In genomic region chr2:54330226-54331094, GRCh38 we compare ENCODE assay signal across 1 cellular context.
TF ChIP-seq lines count a peak whose summit lies in the region.

No MANE protein-coding gene starts in this region.

TF ChIP-seq in GM12878, 131 proteins besides CTCF, POLR2A, EP300 and RAD21 (continued from another document):
- TF ChIP-seq, protein P1, sequence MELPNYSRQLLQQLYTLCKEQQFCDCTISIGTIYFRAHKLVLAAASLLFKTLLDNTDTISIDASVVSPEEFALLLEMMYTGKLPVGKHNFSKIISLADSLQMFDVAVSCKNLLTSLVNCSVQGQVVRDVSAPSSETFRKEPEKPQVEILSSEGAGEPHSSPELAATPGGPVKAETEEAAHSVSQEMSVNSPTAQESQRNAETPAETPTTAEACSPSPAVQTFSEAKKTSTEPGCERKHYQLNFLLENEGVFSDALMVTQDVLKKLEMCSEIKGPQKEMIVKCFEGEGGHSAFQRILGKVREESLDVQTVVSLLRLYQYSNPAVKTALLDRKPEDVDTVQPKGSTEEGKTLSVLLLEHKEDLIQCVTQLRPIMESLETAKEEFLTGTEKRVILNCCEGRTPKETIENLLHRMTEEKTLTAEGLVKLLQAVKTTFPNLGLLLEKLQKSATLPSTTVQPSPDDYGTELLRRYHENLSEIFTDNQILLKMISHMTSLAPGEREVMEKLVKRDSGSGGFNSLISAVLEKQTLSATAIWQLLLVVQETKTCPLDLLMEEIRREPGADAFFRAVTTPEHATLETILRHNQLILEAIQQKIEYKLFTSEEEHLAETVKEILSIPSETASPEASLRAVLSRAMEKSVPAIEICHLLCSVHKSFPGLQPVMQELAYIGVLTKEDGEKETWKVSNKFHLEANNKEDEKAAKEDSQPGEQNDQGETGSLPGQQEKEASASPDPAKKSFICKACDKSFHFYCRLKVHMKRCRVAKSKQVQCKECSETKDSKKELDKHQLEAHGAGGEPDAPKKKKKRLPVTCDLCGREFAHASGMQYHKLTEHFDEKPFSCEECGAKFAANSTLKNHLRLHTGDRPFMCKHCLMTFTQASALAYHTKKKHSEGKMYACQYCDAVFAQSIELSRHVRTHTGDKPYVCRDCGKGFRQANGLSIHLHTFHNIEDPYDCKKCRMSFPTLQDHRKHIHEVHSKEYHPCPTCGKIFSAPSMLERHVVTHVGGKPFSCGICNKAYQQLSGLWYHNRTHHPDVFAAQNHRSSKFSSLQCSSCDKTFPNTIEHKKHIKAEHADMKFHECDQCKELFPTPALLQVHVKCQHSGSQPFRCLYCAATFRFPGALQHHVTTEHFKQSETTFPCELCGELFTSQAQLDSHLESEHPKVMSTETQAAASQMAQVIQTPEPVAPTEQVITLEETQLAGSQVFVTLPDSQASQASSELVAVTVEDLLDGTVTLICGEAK (IDR thresholded peaks at IDR 0.05; ENCODE audit: borderline replicate concordance) = no peak
- TF ChIP-seq MYC (IDR thresholded peaks at IDR 0.05; ENCODE audit: insufficient read depth, insufficient read length, insufficient replicate concordance, low read length, severe bottlenecking) = no peak
- TF ChIP-seq ETV6 (conservative IDR thresholded peaks at IDR 0.05 in 1 of 2, IDR thresholded peaks at IDR 0.05 in 1 of 2; ENCODE audit: borderline replicate concordance in 1 of 2, low read depth in 1 of 2) = no peak
- TF ChIP-seq, protein P2, sequence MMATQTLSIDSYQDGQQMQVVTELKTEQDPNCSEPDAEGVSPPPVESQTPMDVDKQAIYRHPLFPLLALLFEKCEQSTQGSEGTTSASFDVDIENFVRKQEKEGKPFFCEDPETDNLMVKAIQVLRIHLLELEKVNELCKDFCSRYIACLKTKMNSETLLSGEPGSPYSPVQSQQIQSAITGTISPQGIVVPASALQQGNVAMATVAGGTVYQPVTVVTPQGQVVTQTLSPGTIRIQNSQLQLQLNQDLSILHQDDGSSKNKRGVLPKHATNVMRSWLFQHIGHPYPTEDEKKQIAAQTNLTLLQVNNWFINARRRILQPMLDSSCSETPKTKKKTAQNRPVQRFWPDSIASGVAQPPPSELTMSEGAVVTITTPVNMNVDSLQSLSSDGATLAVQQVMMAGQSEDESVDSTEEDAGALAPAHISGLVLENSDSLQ (IDR thresholded peaks at IDR 0.05) = no peak
- no peak for TF ChIP-seq E4F1 (IDR thresholded peaks at IDR 0.05; ENCODE audit: borderline replicate concordance, partially characterized antibody)
- TF ChIP-seq, protein P3, sequence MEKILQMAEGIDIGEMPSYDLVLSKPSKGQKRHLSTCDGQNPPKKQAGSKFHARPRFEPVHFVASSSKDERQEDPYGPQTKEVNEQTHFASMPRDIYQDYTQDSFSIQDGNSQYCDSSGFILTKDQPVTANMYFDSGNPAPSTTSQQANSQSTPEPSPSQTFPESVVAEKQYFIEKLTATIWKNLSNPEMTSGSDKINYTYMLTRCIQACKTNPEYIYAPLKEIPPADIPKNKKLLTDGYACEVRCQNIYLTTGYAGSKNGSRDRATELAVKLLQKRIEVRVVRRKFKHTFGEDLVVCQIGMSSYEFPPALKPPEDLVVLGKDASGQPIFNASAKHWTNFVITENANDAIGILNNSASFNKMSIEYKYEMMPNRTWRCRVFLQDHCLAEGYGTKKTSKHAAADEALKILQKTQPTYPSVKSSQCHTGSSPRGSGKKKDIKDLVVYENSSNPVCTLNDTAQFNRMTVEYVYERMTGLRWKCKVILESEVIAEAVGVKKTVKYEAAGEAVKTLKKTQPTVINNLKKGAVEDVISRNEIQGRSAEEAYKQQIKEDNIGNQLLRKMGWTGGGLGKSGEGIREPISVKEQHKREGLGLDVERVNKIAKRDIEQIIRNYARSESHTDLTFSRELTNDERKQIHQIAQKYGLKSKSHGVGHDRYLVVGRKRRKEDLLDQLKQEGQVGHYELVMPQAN (conservative IDR thresholded peaks at IDR 0.05) = no peak
- no peak for TF ChIP-seq HCFC1 (IDR thresholded peaks at IDR 0.05; ENCODE audit: low read length)
- TF ChIP-seq RAD51 (IDR thresholded peaks at IDR 0.05) = no peak
- no peak for TF ChIP-seq MTA2 (IDR thresholded peaks at IDR 0.05; ENCODE audit: low read depth)
- TF ChIP-seq SMAD1 (IDR thresholded peaks at IDR 0.05; ENCODE audit: low read depth, partially characterized antibody) = no peak
- no peak for TF ChIP-seq KAT2A (conservative IDR thresholded peaks at IDR 0.05; ENCODE audit: control insufficient read depth, low read depth, low read length)
- TF ChIP-seq, protein P4, sequence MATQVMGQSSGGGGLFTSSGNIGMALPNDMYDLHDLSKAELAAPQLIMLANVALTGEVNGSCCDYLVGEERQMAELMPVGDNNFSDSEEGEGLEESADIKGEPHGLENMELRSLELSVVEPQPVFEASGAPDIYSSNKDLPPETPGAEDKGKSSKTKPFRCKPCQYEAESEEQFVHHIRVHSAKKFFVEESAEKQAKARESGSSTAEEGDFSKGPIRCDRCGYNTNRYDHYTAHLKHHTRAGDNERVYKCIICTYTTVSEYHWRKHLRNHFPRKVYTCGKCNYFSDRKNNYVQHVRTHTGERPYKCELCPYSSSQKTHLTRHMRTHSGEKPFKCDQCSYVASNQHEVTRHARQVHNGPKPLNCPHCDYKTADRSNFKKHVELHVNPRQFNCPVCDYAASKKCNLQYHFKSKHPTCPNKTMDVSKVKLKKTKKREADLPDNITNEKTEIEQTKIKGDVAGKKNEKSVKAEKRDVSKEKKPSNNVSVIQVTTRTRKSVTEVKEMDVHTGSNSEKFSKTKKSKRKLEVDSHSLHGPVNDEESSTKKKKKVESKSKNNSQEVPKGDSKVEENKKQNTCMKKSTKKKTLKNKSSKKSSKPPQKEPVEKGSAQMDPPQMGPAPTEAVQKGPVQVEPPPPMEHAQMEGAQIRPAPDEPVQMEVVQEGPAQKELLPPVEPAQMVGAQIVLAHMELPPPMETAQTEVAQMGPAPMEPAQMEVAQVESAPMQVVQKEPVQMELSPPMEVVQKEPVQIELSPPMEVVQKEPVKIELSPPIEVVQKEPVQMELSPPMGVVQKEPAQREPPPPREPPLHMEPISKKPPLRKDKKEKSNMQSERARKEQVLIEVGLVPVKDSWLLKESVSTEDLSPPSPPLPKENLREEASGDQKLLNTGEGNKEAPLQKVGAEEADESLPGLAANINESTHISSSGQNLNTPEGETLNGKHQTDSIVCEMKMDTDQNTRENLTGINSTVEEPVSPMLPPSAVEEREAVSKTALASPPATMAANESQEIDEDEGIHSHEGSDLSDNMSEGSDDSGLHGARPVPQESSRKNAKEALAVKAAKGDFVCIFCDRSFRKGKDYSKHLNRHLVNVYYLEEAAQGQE (IDR thresholded peaks at IDR 0.05; ENCODE audit: low read depth, low read length) = no peak
